24 cellular contexts compared by ENCODE assay signal in genomic region chr5:74183041-74183440, GRCh38.
"Had no signal": no experiment of that assay in that cellular context is flagged by ENCODE, and none has a peak within 500 bp of the region (broad histone marks: within the 10 kb centered on the region; RNA-seq: fewer than 3 reads in every experiment).

No MANE protein-coding gene starts in this region.

- DNase-seq: activated CD4-positive, CD25-positive, alpha-beta regulatory T cell; activated CD8-positive, alpha-beta memory T cell treated with anti-CD3 and anti-CD28 coated beads, Interleukin-2, amount 10 ng/mL, durations not matched to agents 7 days and 5 days; activated CD8-positive, alpha-beta T cell treated with anti-CD3 and anti-CD28 coated beads, Interleukin-2, amount 10 ng/mL, durations not matched to agents 7 days and 5 days; activated naive CD4-positive, alpha-beta T cell treated with anti-CD3 and anti-CD28 coated beads for 36 hours; activated naive CD8-positive, alpha-beta T cell treated with anti-CD3 and anti-CD28 coated beads, Interleukin-2, amount 10 ng/mL, durations not matched to agents 7 days and 5 days; amniotic stem cell; brain microvascular endothelial cell; cortex of kidney; effector memory CD8-positive, alpha-beta T cell; foreskin melanocyte; islet precursor cell; left colon; mammary epithelial cell; naive B cell; nephron progenitor cell; right cardiac atrium; stimulated activated naive CD4-positive, alpha-beta T cell had no signal

- H3K9me3 ChIP-seq: vagina had no signal

- H3K27me3 ChIP-seq: brain microvascular endothelial cell, vagina had no signal

- H3K4me1 Mint-ChIP-seq: activated CD8-positive, alpha-beta memory T cell treated with anti-CD3 and anti-CD28 coated beads, Interleukin-2, amount 10 ng/mL, durations not matched to agents 7 days and 5 days; activated naive CD8-positive, alpha-beta T cell treated with anti-CD3 and anti-CD28 coated beads, Interleukin-2, amount 10 ng/mL, durations not matched to agents 7 days and 5 days; naive B cell had no signal

- H3K4me3 Mint-ChIP-seq: activated CD4-positive, alpha-beta T cell treated with anti-CD3 and anti-CD28 coated beads for 36 hours; activated CD8-positive, alpha-beta memory T cell treated with anti-CD3 and anti-CD28 coated beads, Interleukin-2, amount 10 ng/mL, durations not matched to agents 7 days and 5 days; activated CD8-positive, alpha-beta T cell treated with anti-CD3 and anti-CD28 coated beads, Interleukin-2, amount 10 ng/mL, durations not matched to agents 7 days and 5 days; activated naive CD4-positive, alpha-beta T cell treated with anti-CD3 and anti-CD28 coated beads for 36 hours; activated naive CD8-positive, alpha-beta T cell treated with anti-CD3 and anti-CD28 coated beads, Interleukin-2, amount 10 ng/mL, durations not matched to agents 7 days and 5 days; effector memory CD8-positive, alpha-beta T cell; mesothelial cell of epicardium; naive B cell; nephron progenitor cell; type B pancreatic cell had no signal

- H3K4me3 ChIP-seq: vagina had no signal

- H2AFZ ChIP-seq: parathyroid adenoma had no signal

- H3K27ac Mint-ChIP-seq: activated CD4-positive, alpha-beta T cell treated with anti-CD3 and anti-CD28 coated beads for 36 hours; activated CD8-positive, alpha-beta memory T cell treated with anti-CD3 and anti-CD28 coated beads, Interleukin-2, amount 10 ng/mL, durations not matched to agents 7 days and 5 days; activated CD8-positive, alpha-beta T cell treated with anti-CD3 and anti-CD28 coated beads, Interleukin-2, amount 10 ng/mL, durations not matched to agents 7 days and 5 days; activated naive CD4-positive, alpha-beta T cell treated with anti-CD3 and anti-CD28 coated beads for 36 hours; activated naive CD8-positive, alpha-beta T cell treated with anti-CD3 and anti-CD28 coated beads, Interleukin-2, amount 10 ng/mL, durations not matched to agents 7 days and 5 days; effector memory CD8-positive, alpha-beta T cell; mesothelial cell of epicardium; naive B cell; nephron progenitor cell; type B pancreatic cell had no signal

- H3K36me3 Mint-ChIP-seq: activated CD8-positive, alpha-beta memory T cell treated with anti-CD3 and anti-CD28 coated beads, Interleukin-2, amount 10 ng/mL, durations not matched to agents 7 days and 5 days; activated naive CD8-positive, alpha-beta T cell treated with anti-CD3 and anti-CD28 coated beads, Interleukin-2, amount 10 ng/mL, durations not matched to agents 7 days and 5 days; mesothelial cell of epicardium; naive B cell; type B pancreatic cell had no signal

- H3K27me3 Mint-ChIP-seq: type B pancreatic cell had no signal

- H3K4me1 ChIP-seq: parathyroid adenoma, vagina had no signal

- H3K27ac ChIP-seq: brain microvascular endothelial cell, parathyroid adenoma, vagina had no signal

- H3K9me3 Mint-ChIP-seq: activated naive CD8-positive, alpha-beta T cell treated with anti-CD3 and anti-CD28 coated beads, Interleukin-2, amount 10 ng/mL, durations not matched to agents 7 days and 5 days; activated T-helper 2 cell treated with anti-CD3 and anti-CD28 coated beads, Interferon-gamma antibody, Interleukin-2, Interleukin-4, amounts not matched to agents 10 μg/mL and 5 μg/mL and 100 μg/mL, durations not matched to agents 14 hours and 24 hours and 36 hours; effector memory CD8-positive, alpha-beta T cell; T-helper 2 cell treated with Interferon-gamma antibody and Interleukin-4, amounts not matched to agents 5 μg/mL and 100 μg/mL, for 36 hours had no signal

- H3K36me3 ChIP-seq: brain microvascular endothelial cell, vagina had no signal

- H3K79me2 ChIP-seq: parathyroid adenoma had no signal

- H3K9ac ChIP-seq: parathyroid adenoma had no signal
